In genomic region chr14:73937012-73937411, GRCh38 we compare ENCODE assay signal across 24 cellular contexts.
"Had no signal": no experiment of that assay in that cellular context is flagged by ENCODE, and none has a peak within 500 bp of the region (broad histone marks: within the 10 kb centered on the region; RNA-seq: fewer than 3 reads in every experiment).

No MANE protein-coding gene starts in this region.

- H3K9me3 Mint-ChIP-seq: activated CD4-positive, alpha-beta T cell treated with anti-CD3 and anti-CD28 coated beads, Interleukin-2, amount 10 ng/mL, durations not matched to agents 24 days and 14 days; activated naive CD4-positive, alpha-beta T cell treated with anti-CD3 and anti-CD28 coated beads for 36 hours; activated naive CD4-positive, alpha-beta T cell treated with anti-CD3 and anti-CD28 coated beads, Interleukin-2, amount 50 U/mL, for 72 hours; activated T-helper 1 cell treated with anti-CD3 and anti-CD28 coated beads, Interleukin-12 subunit alpha, Interleukin-12 subunit beta, Interleukin-2, Interleukin-4 antibody, amounts not matched to agents 30 ng/mL and 10 ng/mL and 1 ng/mL, durations not matched to agents 14 hours and 24 hours and 36 hours had no signal

- ATAC-seq: body of pancreas, Panc1 had no signal

- DNase-seq: activated CD4-positive, alpha-beta T cell treated with anti-CD3 and anti-CD28 coated beads, Interleukin-2, amount 10 ng/mL, durations not matched to agents 24 days and 14 days; activated CD4-positive, alpha-beta T cell treated with anti-CD3 and anti-CD28 coated beads, Interleukin-2, amount 50 U/mL, for 4 hours; activated CD8-positive, alpha-beta memory T cell treated with anti-CD3 and anti-CD28 coated beads, Interleukin-2, amount 50 U/mL, for 4 hours; activated gamma-delta T cell treated with Interleukin-2 at 50 U/mL for 16 hours; activated naive CD4-positive, alpha-beta T cell treated with anti-CD3 and anti-CD28 coated beads for 36 hours; activated T-cell treated with anti-CD3 and anti-CD28 coated beads for 4 hours; body of pancreas; caudate nucleus; MM.1S; MV-4-11; NCI-H1092; NCI-H1436 treated with DMSO at 0.1 percent for 48 hours; NCI-H1694 treated with DMSO at 0.1 percent for 48 hours; NCI-H2029; NCI-H345; NCI-H524 treated with DMSO at 0.1 percent for 48 hours; SIG-M5; SW 1271; T-helper 1 cell had no signal

- FAIRE-seq: astrocyte, TTC549 had no signal

- H3K27me3 Mint-ChIP-seq: activated CD4-positive, alpha-beta T cell treated with anti-CD3 and anti-CD28 coated beads, Interleukin-2, amount 10 ng/mL, durations not matched to agents 24 days and 14 days had no signal

- H3K4me1 Mint-ChIP-seq: activated CD4-positive, alpha-beta T cell treated with anti-CD3 and anti-CD28 coated beads, Interleukin-2, amount 10 ng/mL, durations not matched to agents 24 days and 14 days had no signal

- H3K4me3 Mint-ChIP-seq: activated CD4-positive, alpha-beta T cell treated with anti-CD3 and anti-CD28 coated beads, Interleukin-2, amount 10 ng/mL, durations not matched to agents 24 days and 14 days; activated naive CD4-positive, alpha-beta T cell treated with anti-CD3 and anti-CD28 coated beads for 36 hours; activated T-helper 1 cell treated with anti-CD3 and anti-CD28 coated beads, Interleukin-12 subunit alpha, Interleukin-12 subunit beta, Interleukin-2, Interleukin-4 antibody, amounts not matched to agents 30 ng/mL and 10 ng/mL and 1 ng/mL, durations not matched to agents 14 hours and 24 hours and 36 hours had no signal

- H3K27ac Mint-ChIP-seq: activated CD4-positive, alpha-beta T cell treated with anti-CD3 and anti-CD28 coated beads, Interleukin-2, amount 10 ng/mL, durations not matched to agents 24 days and 14 days; activated naive CD4-positive, alpha-beta T cell treated with anti-CD3 and anti-CD28 coated beads for 36 hours; activated naive CD4-positive, alpha-beta T cell treated with anti-CD3 and anti-CD28 coated beads, Interleukin-2, amount 50 U/mL, for 72 hours; activated T-helper 1 cell treated with anti-CD3 and anti-CD28 coated beads, Interleukin-12 subunit alpha, Interleukin-12 subunit beta, Interleukin-2, Interleukin-4 antibody, amounts not matched to agents 30 ng/mL and 10 ng/mL and 1 ng/mL, durations not matched to agents 14 hours and 24 hours and 36 hours had no signal
